In genomic region chr5:131405674-131406073, GRCh38 we compare ENCODE assay signal across 1 cellular context.
TF ChIP-seq lines count a peak whose summit lies in the region.

No MANE protein-coding gene starts in this region.

TF ChIP-seq in K562, 482 proteins besides CTCF, POLR2A, EP300 and RAD21 (continued from another document):
- no peak for TF ChIP-seq ARID4B (CRISPR knock-in tag; IDR thresholded peaks at IDR 0.05)
- no peak for TF ChIP-seq ZNF696 (CRISPR knock-in tag; conservative IDR thresholded peaks at IDR 0.05)
- TF ChIP-seq ZNF174 (CRISPR knock-in tag; IDR thresholded peaks at IDR 0.05), result no peak
- TF ChIP-seq MEF2D (tag; conservative IDR thresholded peaks at IDR 0.05; ENCODE audit: low read depth), result no peak
- no peak for TF ChIP-seq E4F1 (CRISPR knock-in tag; IDR thresholded peaks at IDR 0.05; ENCODE audit: borderline replicate concordance)
